In the genomic region with DNA sequence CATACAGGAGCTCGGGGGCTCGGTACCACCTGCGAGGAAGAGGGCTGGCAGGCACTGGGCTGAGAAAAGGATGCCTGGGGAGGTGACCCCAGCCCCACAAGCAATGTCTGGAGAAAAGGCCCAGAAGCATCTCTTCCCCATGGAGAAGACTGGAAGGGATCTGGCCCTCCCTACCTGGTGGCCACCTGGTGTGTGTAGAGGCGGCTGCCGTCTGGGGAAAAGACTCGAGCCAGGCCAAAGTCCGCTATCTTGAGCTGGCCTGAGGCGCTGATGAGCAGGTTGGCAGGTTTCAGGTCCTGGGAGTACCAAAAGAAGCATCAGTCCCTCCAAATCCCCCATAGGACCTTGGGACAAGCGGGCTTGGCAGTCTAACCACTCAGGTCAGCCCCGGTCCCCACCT, we compare ENCODE assay signal across 28 cellular contexts. TPM values are rescaled to one million over a fixed set of nuclear protein-coding genes. Genes with fewer than 3 reads are reported as not detected.
"Had no signal": no experiment of that assay in that cellular context is flagged by ENCODE, and none has a peak within 500 bp of the region (broad histone marks: within the 10 kb centered on the region; RNA-seq: fewer than 3 reads in every experiment).

No MANE protein-coding gene starts in this region.

- H3K4me1 ChIP-seq: lower lobe of right lung had no signal

- H3K27ac ChIP-seq: coronary artery, dorsolateral prefrontal cortex, esophagus squamous epithelium, gastrocnemius medialis, heart right ventricle, left lung, lower lobe of right lung had no signal

- ATAC-seq: gastrocnemius medialis, heart right ventricle, left cardiac atrium, left lung, left ventricle myocardium superior, lower lobe of right lung, mucosa of descending colon had no signal

- DNase-seq: dermis blood vessel endothelial cell; dorsolateral prefrontal cortex; effector CD4-positive, alpha-beta T cell; effector memory CD4-positive, alpha-beta T cell; esophagus squamous epithelium; foreskin fibroblast; foreskin melanocyte; gastrocnemius medialis; glutamatergic neuron; head of caudate nucleus; heart right ventricle; hippocampal formation; left cardiac atrium; left lung; left ventricle myocardium superior; lower lobe of right lung; mesenchymal stem cell; mucosa of descending colon had no signal

- H3K27me3 ChIP-seq: dorsolateral prefrontal cortex, esophagus squamous epithelium, gastrocnemius medialis, heart right ventricle, left lung had no signal

- H3K4me3 Mint-ChIP-seq: mesothelial cell of epicardium had no signal

- H3K4me3 ChIP-seq: coronary artery, dorsolateral prefrontal cortex, esophagus squamous epithelium, gastrocnemius medialis, heart right ventricle, left lung, lower lobe of right lung, mucosa of descending colon had no signal

- H3K9me3 ChIP-seq: esophagus squamous epithelium, gastrocnemius medialis, heart right ventricle, left lung, lower lobe of right lung, mucosa of descending colon had no signal

- H3K27ac Mint-ChIP-seq: mesothelial cell of epicardium had no signal

- H3K36me3 ChIP-seq: gastrocnemius medialis had no signal

RNA-seq across cellular contexts. Expression of a gene that starts 52.8 kb away (rescaled TPM):
- total RNA-seq: dermis blood vessel endothelial cell, endothelial cell of umbilical vein, epithelial cell of proximal tubule, esophagus squamous epithelium, gastrocnemius medialis, glomerular endothelial cell, heart right ventricle, kidney epithelial cell, left cardiac atrium, left lung, left ventricle myocardium superior, lower leg skin, lower lobe of right lung, lung microvascular endothelial cell, mesenteric fat pad, mucosa of descending colon, myocyte had no signal
